ENCODE assay signal across 9 cellular contexts in the genomic region with DNA sequence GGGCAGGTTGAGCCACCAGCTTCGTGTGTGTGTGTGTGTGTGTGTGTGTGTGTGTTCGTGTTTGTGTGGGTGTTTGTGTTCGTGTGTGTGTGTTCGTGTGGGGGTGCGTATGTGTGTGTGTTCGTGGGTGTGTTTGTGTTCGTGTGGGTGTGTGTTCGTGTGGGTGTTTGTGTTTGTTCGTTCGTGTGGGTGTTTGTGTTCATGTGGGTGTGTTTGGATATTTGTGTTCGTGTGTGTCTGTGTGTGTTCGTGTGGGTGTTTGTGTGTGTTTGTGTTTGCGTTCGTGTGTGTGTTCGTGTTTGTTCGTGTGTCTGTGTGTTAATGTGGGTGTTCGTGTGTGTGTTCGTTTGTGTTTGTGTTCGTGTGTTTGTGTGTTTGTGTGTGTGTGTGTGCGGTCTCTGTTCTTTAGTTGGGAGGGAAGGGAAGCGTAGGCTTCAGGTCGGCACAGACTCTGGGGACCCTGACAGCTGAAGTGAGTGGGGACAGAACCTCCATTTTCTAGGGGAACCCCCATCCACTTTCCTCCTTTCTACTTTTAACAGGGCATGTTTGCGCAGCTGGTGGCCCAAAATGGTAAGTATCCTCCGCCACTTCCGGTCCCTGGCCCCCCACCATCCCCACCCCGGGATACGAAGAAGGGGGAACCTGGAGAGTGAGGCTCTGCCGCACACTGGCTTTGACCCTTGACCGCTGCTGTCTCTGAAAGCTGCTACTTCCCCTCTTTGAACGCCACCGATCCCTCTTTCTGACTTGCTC. TPM values are rescaled to one million over a fixed set of nuclear protein-coding genes. Genes with fewer than 3 reads are reported as not detected.
A peak's percentile ranks its signal among the peaks of the same experiment; 100 is the strongest.
DNase-seq lines count a peak whose midpoint lies in the region; ATAC-seq and TF ChIP-seq lines count a peak whose summit lies in the region.
"Had no signal": no experiment of that assay in that cellular context is flagged by ENCODE, and none has a peak within 500 bp of the region (broad histone marks: within the 10 kb centered on the region; RNA-seq: fewer than 3 reads in every experiment).

No MANE protein-coding gene starts in this region.

- no TSS peak for BruUV-seq in MCF 10A (replicated peaks; lab: Mats Ljungman, UMichigan)

- CTCF ChIA-PET in MCF 10A (lab: Yijun Ruan, JAX) (interaction anchor here (0.6 to 0.9 kb wide), 3 partner anchors 16 to 186 kb away, joined by 3 to 5 read pairs (median 4); no protein-coding TSS in a partner anchor), T-cell (lab: Charles Lee) (no interaction called here)

- POLR2A ChIA-PET in MCF 10A (lab: Yijun Ruan, JAX) (interaction anchor here (0.7 to 2.4 kb wide), 5 partner anchors 15 to 544 kb away, joined by 3 to 25 read pairs (median 3); a partner anchor contains a TSS), T-cell (lab: Charles Lee) (interaction anchor here in 1 of 2 donors (0.6 kb wide), 1 partner anchor 10 kb away, joined by 3 read pairs; no protein-coding TSS in a partner anchor)

- intact Hi-C loops in MCF 10A (cut with micrococcal nuclease) = no loop called here
- intact Hi-C loops in breast epithelium (cut with DNase I; ENCODE audit: low total_unique reads) = no loop called here

- peaks cover 0 to 25% of the 10 kb centered on the region in 2 donors for H3K27me3 ChIP-seq in breast epithelium

- H3K9me3 Mint-ChIP-seq in MCF 10A (ENCODE audit: unreplicated experiment) (no peaks in the 10 kb centered on the region), T-cell (no peaks in the 10 kb centered on the region), glutamatergic neuron (ENCODE audit: unreplicated experiment) (peaks cover 19% of the 10 kb centered on the region)

- H3K36me3 Mint-ChIP-seq in MCF 10A (ENCODE audit: insufficient read depth, unreplicated experiment) (peaks cover 40% of the 10 kb centered on the region), T-cell (no peaks in the 10 kb centered on the region), glutamatergic neuron (ENCODE audit: unreplicated experiment) (peaks cover 11% of the 10 kb centered on the region)

- no peak overlapping the region for H3K27ac ChIP-seq in breast epithelium

- H3K27me3 Mint-ChIP-seq in MCF 10A (ENCODE audit: insufficient read depth, unreplicated experiment) = no peaks in the 10 kb centered on the region
- peaks cover 19 to 35% of the 10 kb centered on the region in 2 donors for H3K27me3 Mint-ChIP-seq in T-cell
- H3K27me3 Mint-ChIP-seq in glutamatergic neuron (ENCODE audit: unreplicated experiment) = peaks cover 20% of the 10 kb centered on the region

- H3K27ac Mint-ChIP-seq in MCF 10A (ENCODE audit: low read depth, unreplicated experiment) = peak overlapping the region; percentile 94
- peak overlapping the region; percentile 25 to 52 for H3K27ac Mint-ChIP-seq in T-cell
- H3K27ac Mint-ChIP-seq in glutamatergic neuron (ENCODE audit: unreplicated experiment) = peak overlapping the region; percentile 15

- DNase-seq in MCF 10A (ENCODE audit: unreplicated experiment) (no peak), breast epithelium (ENCODE audit: low spot score in 2 of 2) (no peak), T-cell (peak in 1 of 34 experiments; percentile 34), glutamatergic neuron (no peak), C1 segment of cervical spinal cord (lab: John Stamatoyannopoulos, UW) (no peak), EL (no peak), NCI-H748 (lab: John Stamatoyannopoulos, UW; ENCODE audit: unreplicated experiment) (no peak)

- no peak for TF ChIP-seq POLR2A in breast epithelium (IDR thresholded peaks at IDR 0.05)

- H3K4me3 ChIP-seq in breast epithelium = peak overlapping the region in 1 of 3 donors; percentile 55

- H3K36me3 ChIP-seq in breast epithelium = no peaks in the 10 kb centered on the region

- ATAC-seq in T-cell (replicated peaks in 1 of 4) (no peak), GM21447 (IDR thresholded peaks at IDR 0.05; ENCODE audit: unreplicated experiment) (no peak)
- ATAC-seq: left lobe of liver had no signal

- no peaks in the 10 kb centered on the region for H3K9me3 ChIP-seq in breast epithelium

- TF ChIP-seq CTCF in MCF 10A (IDR thresholded peaks at IDR 0.05; ENCODE audit: unreplicated experiment) (no peak), breast epithelium (IDR thresholded peaks at IDR 0.05) (no peak), glutamatergic neuron (IDR thresholded peaks at IDR 0.05; ENCODE audit: partially characterized antibody, unreplicated experiment) (no peak)

- no peaks in the 10 kb centered on the region for H3K4me1 ChIP-seq in breast epithelium

- H3K4me3 Mint-ChIP-seq in MCF 10A (ENCODE audit: unreplicated experiment) (peak overlapping the region; percentile 84), T-cell (peak overlapping the region; percentile 67 to 88 (median 67)), glutamatergic neuron (ENCODE audit: unreplicated experiment) (peak overlapping the region; percentile 91)

- peaks cover 34% of the 10 kb centered on the region for H3K4me1 Mint-ChIP-seq in MCF 10A (ENCODE audit: insufficient read depth, unreplicated experiment)
- H3K4me1 Mint-ChIP-seq in T-cell = peaks cover 42 to 63% (median 57%) of the 10 kb centered on the region in 3 donors
- H3K4me1 Mint-ChIP-seq in glutamatergic neuron (ENCODE audit: low read depth, unreplicated experiment) = peaks cover 19% of the 10 kb centered on the region

RNA-seq across cellular contexts. Expression of a gene that starts 1.6 kb away (rescaled TPM):
- total RNA-seq in MCF 10A (2022) = 6.2 and 6.9 TPM in 2 replicates
- 1 to 10 TPM in 1 of 3 donors, under 1 TPM in 2; 0.33 to 1.6 (median 0.44) TPM for total RNA-seq in breast epithelium
- 1 to 10 TPM; 1.3 to 6.0 (median 1.6) TPM for total RNA-seq in T-cell
- total RNA-seq in glutamatergic neuron (ENCODE audit: unreplicated experiment) = 6.9 TPM

RNA-seq across cellular contexts. Expression of a gene that starts 30.3 kb away (rescaled TPM):
- total RNA-seq in MCF 10A (2022) = not detected in 2 replicates
- under 1 TPM in 1 of 3 donors, not detected in 2; 0.48 TPM for total RNA-seq in breast epithelium
- 1 to 10 TPM; 3.3 to 7.6 (median 5.0) TPM for total RNA-seq in T-cell
- 225 TPM for total RNA-seq in glutamatergic neuron (ENCODE audit: unreplicated experiment)

RNA-seq across cellular contexts. Expression of a gene that starts 50.8 kb away (rescaled TPM):
- total RNA-seq in MCF 10A (2022) (not detected in 2 replicates), breast epithelium (1 to 10 TPM; 1.3 to 3.2 (median 2.5) TPM), T-cell (100 to 1,000 TPM; 107 to 140 (median 114) TPM), glutamatergic neuron (ENCODE audit: unreplicated experiment) (not detected)

RNA-seq across cellular contexts. Expression of a gene that starts 58.5 kb away (rescaled TPM):
- total RNA-seq in MCF 10A (2022) = 13.4 and 14.7 TPM in 2 replicates
- not detected for total RNA-seq in breast epithelium
- total RNA-seq in T-cell = 1 to 10 TPM; 1.9 to 4.3 (median 2.0) TPM
- 4.7 TPM for total RNA-seq in glutamatergic neuron (ENCODE audit: unreplicated experiment)

Comparison
In these comparisons a context has a peak if more than half of its experiments do, and no peak if none do; other contexts are left out.
1. H3K27ac Mint-ChIP-seq: peak in every context shown above with its lines; median percentile 94 in MCF 10A; 38 in T-cell; 15 in glutamatergic neuron.
2. RNA of a gene that starts 30.3 kb away (total RNA-seq): 225 TPM in glutamatergic neuron (single experiment); 3.3 to 7.6 TPM in T-cell, 0.48 TPM in breast epithelium and not detected in MCF 10A; every median in the first group is over 10 times any median in the second.
3. RNA of a gene that starts 50.8 kb away (total RNA-seq): 107 to 140 TPM in T-cell; 1.3 to 3.2 TPM in breast epithelium, not detected in glutamatergic neuron (single experiment) and not detected in MCF 10A; every median in the first group is over 10 times any median in the second.
4. Peak in every context shown above with its lines, with median percentiles within 50 percentile points of each other: H3K4me3 Mint-ChIP-seq.